1 cellular context compared by ENCODE assay signal in the genomic region with DNA sequence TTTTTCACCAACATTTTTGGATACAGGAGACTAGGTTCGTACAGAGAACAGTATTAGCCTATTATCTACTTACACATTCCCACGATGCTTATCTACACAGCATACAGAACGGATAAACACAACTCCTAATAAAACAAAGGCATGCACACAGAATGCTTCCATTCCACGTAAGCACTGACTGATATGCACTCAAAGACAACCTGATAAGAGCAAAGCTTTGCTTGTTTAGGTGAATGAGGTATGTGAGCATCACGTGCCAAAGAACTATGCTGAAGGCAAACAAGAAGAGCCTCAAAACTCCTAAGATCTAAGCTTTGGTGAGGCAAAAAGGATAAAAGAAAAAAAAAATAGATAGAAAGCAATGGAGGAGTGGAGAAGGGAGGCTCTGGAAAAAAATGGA.
TF ChIP-seq lines count a peak whose summit lies in the region.

No MANE protein-coding gene starts in this region.

TF ChIP-seq in HepG2, 621 proteins besides CTCF, POLR2A, EP300 and RAD21 (continued from another document and continues in another):
- TF ChIP-seq, protein P1, sequence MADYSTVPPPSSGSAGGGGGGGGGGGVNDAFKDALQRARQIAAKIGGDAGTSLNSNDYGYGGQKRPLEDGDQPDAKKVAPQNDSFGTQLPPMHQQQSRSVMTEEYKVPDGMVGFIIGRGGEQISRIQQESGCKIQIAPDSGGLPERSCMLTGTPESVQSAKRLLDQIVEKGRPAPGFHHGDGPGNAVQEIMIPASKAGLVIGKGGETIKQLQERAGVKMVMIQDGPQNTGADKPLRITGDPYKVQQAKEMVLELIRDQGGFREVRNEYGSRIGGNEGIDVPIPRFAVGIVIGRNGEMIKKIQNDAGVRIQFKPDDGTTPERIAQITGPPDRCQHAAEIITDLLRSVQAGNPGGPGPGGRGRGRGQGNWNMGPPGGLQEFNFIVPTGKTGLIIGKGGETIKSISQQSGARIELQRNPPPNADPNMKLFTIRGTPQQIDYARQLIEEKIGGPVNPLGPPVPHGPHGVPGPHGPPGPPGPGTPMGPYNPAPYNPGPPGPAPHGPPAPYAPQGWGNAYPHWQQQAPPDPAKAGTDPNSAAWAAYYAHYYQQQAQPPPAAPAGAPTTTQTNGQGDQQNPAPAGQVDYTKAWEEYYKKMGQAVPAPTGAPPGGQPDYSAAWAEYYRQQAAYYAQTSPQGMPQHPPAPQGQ (CRISPR knock-in tag; IDR thresholded peaks at IDR 0.05; ENCODE audit: borderline replicate concordance): no peak
- no peak for TF ChIP-seq JUND (CRISPR knock-in tag; IDR thresholded peaks at IDR 0.05)
- TF ChIP-seq, protein P2, sequence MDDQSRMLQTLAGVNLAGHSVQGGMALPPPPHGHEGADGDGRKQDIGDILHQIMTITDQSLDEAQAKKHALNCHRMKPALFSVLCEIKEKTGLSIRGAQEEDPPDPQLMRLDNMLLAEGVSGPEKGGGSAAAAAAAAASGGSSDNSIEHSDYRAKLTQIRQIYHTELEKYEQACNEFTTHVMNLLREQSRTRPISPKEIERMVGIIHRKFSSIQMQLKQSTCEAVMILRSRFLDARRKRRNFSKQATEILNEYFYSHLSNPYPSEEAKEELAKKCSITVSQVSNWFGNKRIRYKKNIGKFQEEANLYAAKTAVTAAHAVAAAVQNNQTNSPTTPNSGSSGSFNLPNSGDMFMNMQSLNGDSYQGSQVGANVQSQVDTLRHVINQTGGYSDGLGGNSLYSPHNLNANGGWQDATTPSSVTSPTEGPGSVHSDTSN (CRISPR knock-in tag; IDR thresholded peaks at IDR 0.05; ENCODE audit: borderline replicate concordance): no peak
- TF ChIP-seq ZNF83 (CRISPR knock-in tag; IDR thresholded peaks at IDR 0.05; ENCODE audit: borderline replicate concordance): no peak
- TF ChIP-seq RARG (CRISPR knock-in tag; IDR thresholded peaks at IDR 0.05; ENCODE audit: low read depth): no peak
- TF ChIP-seq KMT2A (CRISPR knock-in tag; IDR thresholded peaks at IDR 0.05): no peak
- TF ChIP-seq, protein P3, sequence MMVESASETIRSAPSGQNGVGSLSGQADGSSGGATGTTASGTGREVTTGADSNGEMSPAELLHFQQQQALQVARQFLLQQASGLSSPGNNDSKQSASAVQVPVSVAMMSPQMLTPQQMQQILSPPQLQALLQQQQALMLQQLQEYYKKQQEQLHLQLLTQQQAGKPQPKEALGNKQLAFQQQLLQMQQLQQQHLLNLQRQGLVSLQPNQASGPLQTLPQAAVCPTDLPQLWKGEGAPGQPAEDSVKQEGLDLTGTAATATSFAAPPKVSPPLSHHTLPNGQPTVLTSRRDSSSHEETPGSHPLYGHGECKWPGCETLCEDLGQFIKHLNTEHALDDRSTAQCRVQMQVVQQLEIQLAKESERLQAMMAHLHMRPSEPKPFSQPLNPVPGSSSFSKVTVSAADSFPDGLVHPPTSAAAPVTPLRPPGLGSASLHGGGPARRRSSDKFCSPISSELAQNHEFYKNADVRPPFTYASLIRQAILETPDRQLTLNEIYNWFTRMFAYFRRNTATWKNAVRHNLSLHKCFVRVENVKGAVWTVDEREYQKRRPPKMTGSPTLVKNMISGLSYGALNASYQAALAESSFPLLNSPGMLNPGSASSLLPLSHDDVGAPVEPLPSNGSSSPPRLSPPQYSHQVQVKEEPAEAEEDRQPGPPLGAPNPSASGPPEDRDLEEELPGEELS (CRISPR knock-in tag; IDR thresholded peaks at IDR 0.05): peak; percentile 85
- TF ChIP-seq, protein P4, sequence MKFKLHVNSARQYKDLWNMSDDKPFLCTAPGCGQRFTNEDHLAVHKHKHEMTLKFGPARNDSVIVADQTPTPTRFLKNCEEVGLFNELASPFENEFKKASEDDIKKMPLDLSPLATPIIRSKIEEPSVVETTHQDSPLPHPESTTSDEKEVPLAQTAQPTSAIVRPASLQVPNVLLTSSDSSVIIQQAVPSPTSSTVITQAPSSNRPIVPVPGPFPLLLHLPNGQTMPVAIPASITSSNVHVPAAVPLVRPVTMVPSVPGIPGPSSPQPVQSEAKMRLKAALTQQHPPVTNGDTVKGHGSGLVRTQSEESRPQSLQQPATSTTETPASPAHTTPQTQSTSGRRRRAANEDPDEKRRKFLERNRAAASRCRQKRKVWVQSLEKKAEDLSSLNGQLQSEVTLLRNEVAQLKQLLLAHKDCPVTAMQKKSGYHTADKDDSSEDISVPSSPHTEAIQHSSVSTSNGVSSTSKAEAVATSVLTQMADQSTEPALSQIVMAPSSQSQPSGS (CRISPR knock-in tag; IDR thresholded peaks at IDR 0.05): peak; percentile 20; the same call in 1 of the 2 replicates
- peak; percentile 29; the same call in 1 of the 2 replicates for TF ChIP-seq SOX13 (IDR thresholded peaks at IDR 0.05)
- TF ChIP-seq SOX13 (CRISPR knock-in tag; conservative IDR thresholded peaks at IDR 0.05 in 1 of 2, IDR thresholded peaks at IDR 0.05 in 1 of 2): peak in 1 of 2 experiments; percentile 98; a peak in 2 of 4 replicates
- no peak for TF ChIP-seq SKIL (CRISPR knock-in tag; IDR thresholded peaks at IDR 0.05; ENCODE audit: borderline replicate concordance)
- TF ChIP-seq CREB1 (IDR thresholded peaks at IDR 0.05): no peak
- peak; percentile 39; the same call in 1 of the 2 replicates for TF ChIP-seq CREB1 (CRISPR knock-in tag; IDR thresholded peaks at IDR 0.05)
- TF ChIP-seq TFDP2 (CRISPR knock-in tag; IDR thresholded peaks at IDR 0.05): no peak
- TF ChIP-seq ZBTB38 (CRISPR knock-in tag; IDR thresholded peaks at IDR 0.05): no peak
- peak; percentile 53; the same call in 1 of the 2 replicates for TF ChIP-seq TCF7 (IDR thresholded peaks at IDR 0.05; ENCODE audit: low read depth)
- no peak for TF ChIP-seq HOXA7 (CRISPR knock-in tag; IDR thresholded peaks at IDR 0.05)
- TF ChIP-seq GTF2F1 (IDR thresholded peaks at IDR 0.05; ENCODE audit: low read length): no peak
- TF ChIP-seq ZNF331 (CRISPR knock-in tag; IDR thresholded peaks at IDR 0.05): peak; percentile 53; the same call in 1 of the 2 replicates
- TF ChIP-seq HHEX (CRISPR knock-in tag; IDR thresholded peaks at IDR 0.05): no peak
- TF ChIP-seq SCMH1 (CRISPR knock-in tag; IDR thresholded peaks at IDR 0.05; ENCODE audit: borderline replicate concordance): no peak
- TF ChIP-seq HMG20A (CRISPR knock-in tag; IDR thresholded peaks at IDR 0.05; ENCODE audit: borderline replicate concordance): 0 out of 2 replicates have a peak, but pooled peaks have one; percentile 38
- no peak for TF ChIP-seq TOE1 (CRISPR knock-in tag; IDR thresholded peaks at IDR 0.05)
- TF ChIP-seq WIZ (CRISPR knock-in tag; IDR thresholded peaks at IDR 0.05): no peak
- no peak for TF ChIP-seq ZNF30 (CRISPR knock-in tag; IDR thresholded peaks at IDR 0.05)
- peak; percentile 25; the same call in 1 of the 2 replicates for TF ChIP-seq REPIN1 (CRISPR knock-in tag; IDR thresholded peaks at IDR 0.05; ENCODE audit: borderline replicate concordance, low read depth)
- TF ChIP-seq ZBTB25 (CRISPR knock-in tag; IDR thresholded peaks at IDR 0.05): no peak
- TF ChIP-seq, protein P5, sequence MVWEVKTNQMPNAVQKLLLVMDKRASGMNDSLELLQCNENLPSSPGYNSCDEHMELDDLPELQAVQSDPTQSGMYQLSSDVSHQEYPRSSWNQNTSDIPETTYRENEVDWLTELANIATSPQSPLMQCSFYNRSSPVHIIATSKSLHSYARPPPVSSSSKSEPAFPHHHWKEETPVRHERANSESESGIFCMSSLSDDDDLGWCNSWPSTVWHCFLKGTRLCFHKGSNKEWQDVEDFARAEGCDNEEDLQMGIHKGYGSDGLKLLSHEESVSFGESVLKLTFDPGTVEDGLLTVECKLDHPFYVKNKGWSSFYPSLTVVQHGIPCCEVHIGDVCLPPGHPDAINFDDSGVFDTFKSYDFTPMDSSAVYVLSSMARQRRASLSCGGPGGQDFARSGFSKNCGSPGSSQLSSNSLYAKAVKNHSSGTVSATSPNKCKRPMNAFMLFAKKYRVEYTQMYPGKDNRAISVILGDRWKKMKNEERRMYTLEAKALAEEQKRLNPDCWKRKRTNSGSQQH (CRISPR knock-in tag; IDR thresholded peaks at IDR 0.05; ENCODE audit: low read depth): no peak
- TF ChIP-seq, protein P6, sequence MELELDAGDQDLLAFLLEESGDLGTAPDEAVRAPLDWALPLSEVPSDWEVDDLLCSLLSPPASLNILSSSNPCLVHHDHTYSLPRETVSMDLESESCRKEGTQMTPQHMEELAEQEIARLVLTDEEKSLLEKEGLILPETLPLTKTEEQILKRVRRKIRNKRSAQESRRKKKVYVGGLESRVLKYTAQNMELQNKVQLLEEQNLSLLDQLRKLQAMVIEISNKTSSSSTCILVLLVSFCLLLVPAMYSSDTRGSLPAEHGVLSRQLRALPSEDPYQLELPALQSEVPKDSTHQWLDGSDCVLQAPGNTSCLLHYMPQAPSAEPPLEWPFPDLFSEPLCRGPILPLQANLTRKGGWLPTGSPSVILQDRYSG (CRISPR knock-in tag; IDR thresholded peaks at IDR 0.05): no peak
- TF ChIP-seq ZNF839 (CRISPR knock-in tag; IDR thresholded peaks at IDR 0.05; ENCODE audit: borderline replicate concordance): no peak
- TF ChIP-seq KDM1A (CRISPR knock-in tag; IDR thresholded peaks at IDR 0.05): no peak
- TF ChIP-seq ZNF317 (CRISPR knock-in tag; IDR thresholded peaks at IDR 0.05): no peak
- no peak for TF ChIP-seq HNF4G (IDR thresholded peaks at IDR 0.05; ENCODE audit: borderline replicate concordance, low read depth, low read length)
- TF ChIP-seq HNF4G (CRISPR knock-in tag; IDR thresholded peaks at IDR 0.05; ENCODE audit: borderline replicate concordance, low read depth): no peak
- TF ChIP-seq TIGD3 (CRISPR knock-in tag; IDR thresholded peaks at IDR 0.05; ENCODE audit: borderline replicate concordance): no peak
- no peak for TF ChIP-seq REXO4 (CRISPR knock-in tag; IDR thresholded peaks at IDR 0.05; ENCODE audit: borderline replicate concordance)
- TF ChIP-seq, protein P7, sequence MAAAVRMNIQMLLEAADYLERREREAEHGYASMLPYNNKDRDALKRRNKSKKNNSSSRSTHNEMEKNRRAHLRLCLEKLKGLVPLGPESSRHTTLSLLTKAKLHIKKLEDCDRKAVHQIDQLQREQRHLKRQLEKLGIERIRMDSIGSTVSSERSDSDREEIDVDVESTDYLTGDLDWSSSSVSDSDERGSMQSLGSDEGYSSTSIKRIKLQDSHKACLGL (CRISPR knock-in tag; IDR thresholded peaks at IDR 0.05): no peak
- no peak for TF ChIP-seq EEA1 (CRISPR knock-in tag; IDR thresholded peaks at IDR 0.05; ENCODE audit: borderline replicate concordance)
- no peak for TF ChIP-seq SUZ12 (IDR thresholded peaks at IDR 0.05; ENCODE audit: low read depth, low read length)
- TF ChIP-seq RFXAP (CRISPR knock-in tag; IDR thresholded peaks at IDR 0.05; ENCODE audit: borderline replicate concordance): no peak
- no peak for TF ChIP-seq MTA1 (CRISPR knock-in tag; IDR thresholded peaks at IDR 0.05; ENCODE audit: borderline replicate concordance)
- TF ChIP-seq KAT8 (CRISPR knock-in tag; IDR thresholded peaks at IDR 0.05): no peak
- no peak for TF ChIP-seq POLR2AphosphoS5 (IDR thresholded peaks at IDR 0.05; ENCODE audit: low read depth, low read length)
- TF ChIP-seq ZNF674 (CRISPR knock-in tag; IDR thresholded peaks at IDR 0.05; ENCODE audit: low read depth): no peak
- peak; percentile 79; the same call in 1 of the 2 replicates for TF ChIP-seq GATA4 (IDR thresholded peaks at IDR 0.05; ENCODE audit: borderline replicate concordance, low read depth)
- no peak for TF ChIP-seq HMGA1 (CRISPR knock-in tag; conservative IDR thresholded peaks at IDR 0.05)
- TF ChIP-seq, protein P8, sequence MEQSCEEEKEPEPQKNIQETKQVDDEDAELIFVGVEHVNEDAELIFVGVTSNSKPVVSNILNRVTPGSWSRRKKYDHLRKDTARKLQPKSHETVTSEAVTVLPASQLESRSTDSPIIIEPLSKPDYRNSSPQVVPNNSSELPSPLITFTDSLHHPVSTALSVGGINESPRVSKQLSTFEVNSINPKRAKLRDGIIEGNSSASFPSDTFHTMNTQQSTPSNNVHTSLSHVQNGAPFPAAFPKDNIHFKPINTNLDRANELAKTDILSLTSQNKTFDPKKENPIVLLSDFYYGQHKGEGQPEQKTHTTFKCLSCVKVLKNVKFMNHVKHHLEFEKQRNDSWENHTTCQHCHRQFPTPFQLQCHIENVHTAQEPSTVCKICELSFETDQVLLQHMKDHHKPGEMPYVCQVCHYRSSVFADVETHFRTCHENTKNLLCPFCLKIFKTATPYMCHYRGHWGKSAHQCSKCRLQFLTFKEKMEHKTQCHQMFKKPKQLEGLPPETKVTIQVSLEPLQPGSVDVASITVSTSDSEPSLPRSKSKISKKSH (CRISPR knock-in tag; IDR thresholded peaks at IDR 0.05; ENCODE audit: borderline replicate concordance): no peak
